1 cellular context compared by ENCODE assay signal in the genomic region with DNA sequence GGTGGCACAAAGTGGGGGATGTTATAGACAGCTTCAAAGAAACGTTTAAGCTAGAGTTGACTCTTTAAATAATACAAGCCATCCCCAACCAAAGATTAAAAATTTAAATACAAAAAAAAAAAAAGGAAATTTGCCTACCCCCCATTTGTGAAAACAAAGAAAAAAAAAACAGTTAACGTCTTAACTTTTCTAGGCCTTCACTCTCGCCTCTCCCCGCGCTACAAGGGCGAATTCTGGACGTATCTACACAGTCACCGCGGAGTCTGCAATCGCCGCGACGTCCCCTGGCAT.
TF ChIP-seq lines count a peak whose summit lies in the region.

No MANE protein-coding gene starts in this region.

TF ChIP-seq in HEK293, 187 proteins besides CTCF, POLR2A, EP300 and RAD21 (continued from another document):
- TF ChIP-seq, protein P1, sequence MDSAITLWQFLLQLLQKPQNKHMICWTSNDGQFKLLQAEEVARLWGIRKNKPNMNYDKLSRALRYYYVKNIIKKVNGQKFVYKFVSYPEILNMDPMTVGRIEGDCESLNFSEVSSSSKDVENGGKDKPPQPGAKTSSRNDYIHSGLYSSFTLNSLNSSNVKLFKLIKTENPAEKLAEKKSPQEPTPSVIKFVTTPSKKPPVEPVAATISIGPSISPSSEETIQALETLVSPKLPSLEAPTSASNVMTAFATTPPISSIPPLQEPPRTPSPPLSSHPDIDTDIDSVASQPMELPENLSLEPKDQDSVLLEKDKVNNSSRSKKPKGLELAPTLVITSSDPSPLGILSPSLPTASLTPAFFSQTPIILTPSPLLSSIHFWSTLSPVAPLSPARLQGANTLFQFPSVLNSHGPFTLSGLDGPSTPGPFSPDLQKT (IDR thresholded peaks at IDR 0.05; ENCODE audit: borderline replicate concordance, low read depth, low read length) = no peak
- no peak for TF ChIP-seq ZNF544 (tag by site-specific recombination; IDR thresholded peaks at IDR 0.05)
- no peak for TF ChIP-seq ZBTB6 (tag by site-specific recombination; IDR thresholded peaks at IDR 0.05)
- no peak for TF ChIP-seq ZNF701 (tag by site-specific recombination; IDR thresholded peaks at IDR 0.05)
